Comparison of ENCODE assay signal across 20 cellular contexts in the genomic region with DNA sequence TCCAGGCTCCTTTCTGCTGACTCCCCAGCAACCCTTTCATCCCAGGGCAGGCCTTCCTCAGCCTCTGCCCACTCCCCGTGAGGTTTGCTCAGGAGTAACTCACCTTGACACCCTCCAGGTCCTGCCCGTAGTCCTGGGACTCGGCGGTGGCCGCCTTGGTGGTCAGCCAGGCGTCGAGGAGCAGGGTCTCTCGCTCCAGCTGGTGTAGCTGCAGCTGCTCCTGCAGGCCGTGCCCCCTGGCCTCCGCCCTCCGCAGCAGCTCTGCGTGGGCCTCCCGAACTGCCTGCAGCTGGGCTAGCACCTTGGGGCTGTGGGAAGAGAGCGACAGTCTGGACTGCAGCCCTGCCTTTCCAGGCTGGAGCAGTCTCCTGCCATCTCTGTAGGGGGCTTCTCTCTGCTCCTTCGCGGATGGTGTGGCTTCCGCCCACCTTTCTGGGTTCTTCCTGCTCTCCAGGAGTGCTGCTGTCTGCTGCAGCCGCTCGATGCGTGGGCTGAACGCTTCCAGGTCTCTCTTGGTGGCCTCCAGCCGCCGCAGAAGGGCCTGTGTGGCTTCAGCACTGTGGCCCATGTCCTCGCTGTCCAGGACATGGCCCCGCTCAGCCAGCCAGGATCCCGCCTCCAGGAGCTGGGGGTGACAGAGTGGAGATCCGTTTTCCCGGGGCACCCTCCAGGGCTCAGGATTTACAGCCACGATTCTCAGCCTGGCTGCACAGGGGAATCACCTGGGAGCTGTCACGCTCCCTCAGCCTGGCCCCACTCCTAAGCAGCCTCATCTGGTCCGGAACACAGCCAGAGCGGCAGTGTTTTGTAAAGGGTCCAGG. TPM values are rescaled to one million over a fixed set of nuclear protein-coding genes. Genes with fewer than 3 reads are reported as not detected.
DNase-seq lines count a peak whose midpoint lies in the region; TF ChIP-seq lines count a peak whose summit lies in the region.
"Had no signal": no experiment of that assay in that cellular context is flagged by ENCODE, and none has a peak within 500 bp of the region (broad histone marks: within the 10 kb centered on the region; RNA-seq: fewer than 3 reads in every experiment).

No MANE protein-coding gene starts in this region.

- H3K27ac Mint-ChIP-seq in endothelial cell (ENCODE audit: unreplicated experiment) (peak overlapping the region; percentile 30), neural progenitor cell (peak overlapping the region; percentile 87)
- no peak overlapping the region for H3K27ac Mint-ChIP-seq in activated T-helper 1 cell treated with anti-CD3 and anti-CD28 coated beads, Interleukin-12 subunit alpha, Interleukin-12 subunit beta, Interleukin-2, Interleukin-4 antibody, amounts not matched to agents 30 ng/mL and 10 ng/mL and 1 ng/mL, durations not matched to agents 14 hours and 24 hours and 36 hours
- H3K27ac Mint-ChIP-seq: CD8-positive, alpha-beta T cell had no signal

- no peaks in the 10 kb centered on the region for H3K36me3 ChIP-seq in BLaER1 treated with 17β-estradiol and CSF1 and Interleukin-3, amounts not matched to agents 10 nM and 100 nM
- H3K36me3 ChIP-seq in neural progenitor cell, result no peaks in the 10 kb centered on the region
- H3K36me3 ChIP-seq: BE2C, HAP-1 had no signal

- H3K4me3 Mint-ChIP-seq in endothelial cell (ENCODE audit: unreplicated experiment), result no peak overlapping the region
- no peak overlapping the region for H3K4me3 Mint-ChIP-seq in neural progenitor cell
- H3K4me3 Mint-ChIP-seq in activated T-helper 1 cell treated with anti-CD3 and anti-CD28 coated beads, Interleukin-12 subunit alpha, Interleukin-12 subunit beta, Interleukin-2, Interleukin-4 antibody, amounts not matched to agents 30 ng/mL and 10 ng/mL and 1 ng/mL, durations not matched to agents 14 hours and 24 hours and 36 hours, result no peak overlapping the region
- H3K4me3 Mint-ChIP-seq: CD8-positive, alpha-beta T cell had no signal

- peaks cover 10% of the 10 kb centered on the region for H3K27me3 Mint-ChIP-seq in endothelial cell (ENCODE audit: unreplicated experiment)
- H3K27me3 Mint-ChIP-seq in neural progenitor cell (ENCODE audit: insufficient read depth, low read depth), result peaks cover 10% of the 10 kb centered on the region
- H3K27me3 Mint-ChIP-seq in activated T-helper 1 cell treated with anti-CD3 and anti-CD28 coated beads, Interleukin-12 subunit alpha, Interleukin-12 subunit beta, Interleukin-2, Interleukin-4 antibody, amounts not matched to agents 30 ng/mL and 10 ng/mL and 1 ng/mL, durations not matched to agents 14 hours and 24 hours and 36 hours (ENCODE audit: insufficient read depth), result no peaks in the 10 kb centered on the region

- peaks cover 0 to 51% (median 0%) of the 10 kb centered on the region in 11 experiments; a peak in 3 of 22 replicates for H4K20me1 ChIP-seq in BLaER1 treated with 17β-estradiol and CSF1 and Interleukin-3, amounts not matched to agents 10 nM and 100 nM
- no peaks in the 10 kb centered on the region for H4K20me1 ChIP-seq in neural progenitor cell (ENCODE audit: low read depth)

- peaks cover 10 to 47% (median 37%) of the 10 kb centered on the region in 10 experiments for H3K4me1 ChIP-seq in BLaER1 treated with 17β-estradiol and CSF1 and Interleukin-3, amounts not matched to agents 10 nM and 100 nM
- peaks cover 7% of the 10 kb centered on the region for H3K4me1 ChIP-seq in neural progenitor cell
- H3K4me1 ChIP-seq: BE2C, HAP-1 had no signal

- no peak for TF ChIP-seq EP300 in Ishikawa (IDR thresholded peaks at IDR 0.05; ENCODE audit: borderline replicate concordance)

- H3K79me2 ChIP-seq in neural progenitor cell (ENCODE audit: low read depth), result no peaks in the 10 kb centered on the region

- H3K4me3 ChIP-seq in BLaER1 treated with 17β-estradiol and CSF1 and Interleukin-3, amounts not matched to agents 10 nM and 100 nM, result no peak overlapping the region
- no peak overlapping the region for H3K4me3 ChIP-seq in neural progenitor cell
- H3K4me3 ChIP-seq: HAP-1 had no signal

- H3K9me3 ChIP-seq in BLaER1 treated with 17β-estradiol and CSF1 and Interleukin-3, amounts not matched to agents 10 nM and 100 nM (replicated peaks in 1 of 11), result no peaks in the 10 kb centered on the region
- no peaks in the 10 kb centered on the region for H3K9me3 ChIP-seq in neural progenitor cell (ENCODE audit: low read depth)
- H3K9me3 ChIP-seq: BE2C, HAP-1 had no signal

- peak overlapping the region; percentile 79 for H2AFZ ChIP-seq in neural progenitor cell (replicated peaks)

- intact Hi-C loops in activated T-helper 1 cell treated with anti-CD3 and anti-CD28 coated beads, Interleukin-12 subunit alpha, Interleukin-12 subunit beta, Interleukin-2, Interleukin-4 antibody, amounts not matched to agents 30 ng/mL and 10 ng/mL and 1 ng/mL, durations not matched to agents 14 hours and 24 hours and 36 hours (cut with micrococcal nuclease), result no loop called here

- peak overlapping the region in 1 of 11 experiments; percentile 16; a peak in 1 of 22 replicates for H3K9ac ChIP-seq in BLaER1 treated with 17β-estradiol and CSF1 and Interleukin-3, amounts not matched to agents 10 nM and 100 nM
- no peak overlapping the region for H3K9ac ChIP-seq in neural progenitor cell

- no peak for TF ChIP-seq CTCF in endothelial cell (IDR thresholded peaks at IDR 0.05; ENCODE audit: unreplicated experiment)
- TF ChIP-seq CTCF in neural progenitor cell (IDR thresholded peaks at IDR 0.05), result no peak

- H3K27ac ChIP-seq in BLaER1 treated with 17β-estradiol and CSF1 and Interleukin-3, amounts not matched to agents 10 nM and 100 nM, result no peak overlapping the region
- no peak overlapping the region for H3K27ac ChIP-seq in neural progenitor cell

- H3K36me3 Mint-ChIP-seq in endothelial cell (ENCODE audit: low read depth, unreplicated experiment), result peaks cover 3% of the 10 kb centered on the region
- no peaks in the 10 kb centered on the region for H3K36me3 Mint-ChIP-seq in neural progenitor cell
- no peaks in the 10 kb centered on the region for H3K36me3 Mint-ChIP-seq in activated T-helper 1 cell treated with anti-CD3 and anti-CD28 coated beads, Interleukin-12 subunit alpha, Interleukin-12 subunit beta, Interleukin-2, Interleukin-4 antibody, amounts not matched to agents 30 ng/mL and 10 ng/mL and 1 ng/mL, durations not matched to agents 14 hours and 24 hours and 36 hours (ENCODE audit: low read depth)
- H3K36me3 Mint-ChIP-seq: CD8-positive, alpha-beta T cell had no signal

- DNase-seq in endothelial cell (ENCODE audit: low spot score), result no peak
- no peak for DNase-seq in neural progenitor cell (ENCODE audit: low spot score)
- no peak for DNase-seq in GM19240 (ENCODE audit: insufficient read length, low spot score)
- DNase-seq in activated T-helper 1 cell treated with anti-CD3 and anti-CD28 coated beads, Interleukin-12 subunit alpha, Interleukin-12 subunit beta, Interleukin-2, Interleukin-4 antibody, amounts not matched to agents 30 ng/mL and 10 ng/mL and 1 ng/mL, durations not matched to agents 14 hours and 24 hours and 36 hours (ENCODE audit: low spot score), result no peak
- DNase-seq in activated gamma-delta T cell (lab: John Stamatoyannopoulos, UW), result no peak
- DNase-seq in NCI-H1930 (lab: John Stamatoyannopoulos, UW), result no peak
- DNase-seq: BE2C; CD8-positive, alpha-beta T cell; DMS79; NCI-H1105 treated with DMSO at 0.1 percent for 48 hours; NCI-H1694; NCI-H2107; NCI-H2227 treated with DMSO at 0.1 percent for 48 hours; NCI-H524; NCI-H82; OCI-M1; SHP77 treated with DMSO at 0.1 percent for 48 hours had no signal

- H3K4me2 ChIP-seq in BLaER1 treated with 17β-estradiol and CSF1 and Interleukin-3, amounts not matched to agents 10 nM and 100 nM, result peak overlapping the region in 7 of 11 experiments; percentile 15 to 54 (median 26); a peak in 9 of 22 replicates
- no peak overlapping the region for H3K4me2 ChIP-seq in neural progenitor cell

- H3K9me3 Mint-ChIP-seq in endothelial cell (ENCODE audit: unreplicated experiment) (no peaks in the 10 kb centered on the region), neural progenitor cell (no peaks in the 10 kb centered on the region)
- H3K9me3 Mint-ChIP-seq in activated T-helper 1 cell treated with anti-CD3 and anti-CD28 coated beads, Interleukin-12 subunit alpha, Interleukin-12 subunit beta, Interleukin-2, Interleukin-4 antibody, amounts not matched to agents 30 ng/mL and 10 ng/mL and 1 ng/mL, durations not matched to agents 14 hours and 24 hours and 36 hours, result no peaks in the 10 kb centered on the region
- H3K9me3 Mint-ChIP-seq: CD8-positive, alpha-beta T cell had no signal

- H3F3A ChIP-seq in neural progenitor cell (ENCODE audit: low read depth), result no peaks in the 10 kb centered on the region

- H3K4me1 Mint-ChIP-seq in endothelial cell (ENCODE audit: unreplicated experiment) (no peaks in the 10 kb centered on the region), neural progenitor cell (peaks cover 23% of the 10 kb centered on the region)
- H3K4me1 Mint-ChIP-seq in activated T-helper 1 cell treated with anti-CD3 and anti-CD28 coated beads, Interleukin-12 subunit alpha, Interleukin-12 subunit beta, Interleukin-2, Interleukin-4 antibody, amounts not matched to agents 30 ng/mL and 10 ng/mL and 1 ng/mL, durations not matched to agents 14 hours and 24 hours and 36 hours (ENCODE audit: low read depth), result peaks cover 5% of the 10 kb centered on the region

- H3K27me3 ChIP-seq in BLaER1 treated with 17β-estradiol and CSF1 and Interleukin-3, amounts not matched to agents 10 nM and 100 nM, result peaks cover 3 to 9% (median 7%) of the 10 kb centered on the region in 11 experiments; a peak in 13 of 22 replicates
- H3K27me3 ChIP-seq in neural progenitor cell, result no peaks in the 10 kb centered on the region
- H3K27me3 ChIP-seq: BE2C had no signal

- TF ChIP-seq RAD21 in Ishikawa (IDR thresholded peaks at IDR 0.05; ENCODE audit: low read depth), result no peak

TF ChIP-seq in Ishikawa, 13 proteins besides CTCF, POLR2A, EP300 and RAD21 (continues in another document):
- TF ChIP-seq TCF12 (IDR thresholded peaks at IDR 0.05; ENCODE audit: low read depth) (peak; percentile 39; the same call in 1 of the 2 replicates), YY1 (IDR thresholded peaks at IDR 0.05; ENCODE audit: low read depth) (no peak)

RNA-seq across cellular contexts. Expression of a gene that starts 16.7 kb away (rescaled TPM):
- 2.9 TPM for total RNA-seq in endothelial cell (ENCODE audit: unreplicated experiment)
- total RNA-seq in neural progenitor cell (ENCODE audit: low replicate concordance), result 2.0 and 10.1 TPM in 2 replicates
- total RNA-seq in activated T-helper 1 cell treated with anti-CD3 and anti-CD28 coated beads, Interleukin-12 subunit alpha, Interleukin-12 subunit beta, Interleukin-2, Interleukin-4 antibody, amounts not matched to agents 30 ng/mL and 10 ng/mL and 1 ng/mL, durations not matched to agents 14 hours and 24 hours and 36 hours, result 6.0 and 6.7 TPM in 2 replicates

RNA-seq across cellular contexts. Expression of a gene that starts 27.4 kb away (rescaled TPM):
- total RNA-seq in endothelial cell (ENCODE audit: unreplicated experiment) (13.8 TPM), neural progenitor cell (ENCODE audit: low replicate concordance) (13.4 and 18.3 TPM in 2 replicates)
- total RNA-seq in activated T-helper 1 cell treated with anti-CD3 and anti-CD28 coated beads, Interleukin-12 subunit alpha, Interleukin-12 subunit beta, Interleukin-2, Interleukin-4 antibody, amounts not matched to agents 30 ng/mL and 10 ng/mL and 1 ng/mL, durations not matched to agents 14 hours and 24 hours and 36 hours, result 14.2 and 17.8 TPM in 2 replicates

RNA-seq across cellular contexts. Expression of a gene that starts 38.5 kb away (rescaled TPM):
- total RNA-seq in endothelial cell (ENCODE audit: unreplicated experiment) (9.4 TPM), neural progenitor cell (ENCODE audit: low replicate concordance) (0.15 TPM in 1 of 2 replicates, not detected in the other)
- total RNA-seq in activated T-helper 1 cell treated with anti-CD3 and anti-CD28 coated beads, Interleukin-12 subunit alpha, Interleukin-12 subunit beta, Interleukin-2, Interleukin-4 antibody, amounts not matched to agents 30 ng/mL and 10 ng/mL and 1 ng/mL, durations not matched to agents 14 hours and 24 hours and 36 hours, result 1.2 and 1.9 TPM in 2 replicates
